In the genomic region with DNA sequence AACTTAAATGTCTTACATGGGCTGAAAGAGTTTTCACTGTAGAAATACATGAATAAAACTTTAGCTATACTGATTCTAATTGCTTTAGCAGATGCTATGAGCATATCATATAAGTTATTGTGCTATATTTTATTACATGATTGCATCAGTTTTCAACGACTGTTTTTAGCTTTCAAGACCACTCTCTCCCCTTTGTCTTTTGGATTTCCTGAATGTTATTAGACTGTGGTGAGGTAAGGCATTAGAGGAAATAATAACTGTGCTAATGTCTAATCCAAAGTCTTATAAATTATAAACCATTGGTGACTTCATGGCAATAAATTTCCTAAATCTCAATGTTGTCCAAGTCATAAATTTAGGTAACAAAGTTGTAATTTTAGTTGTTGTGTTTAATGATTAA, we compare ENCODE assay signal across 27 cellular contexts.
DNase-seq lines count a peak whose midpoint lies in the region; ATAC-seq, FAIRE-seq and TF ChIP-seq lines count a peak whose summit lies in the region.
"Had no signal": no experiment of that assay in that cellular context is flagged by ENCODE, and none has a peak within 500 bp of the region (broad histone marks: within the 10 kb centered on the region; RNA-seq: fewer than 3 reads in every experiment).

No MANE protein-coding gene starts in this region.

- H3K4me1 Mint-ChIP-seq in activated naive CD8-positive, alpha-beta T cell treated with anti-CD3 and anti-CD28 coated beads, Interleukin-2, amount 50 U/mL, for 24 hours = no peaks in the 10 kb centered on the region

- H3K9me3 ChIP-seq in A549 = no peaks in the 10 kb centered on the region
- H3K9me3 ChIP-seq: BLaER1, HAP-1, MG63 had no signal

- H3K4me3 ChIP-seq in A549 = no peak overlapping the region
- H3K4me3 ChIP-seq: BLaER1, GM23338, HAP-1, MG63 had no signal

- CTCF ChIA-PET in A549 (lab: Yijun Ruan, JAX) = no interaction called here

- no peaks in the 10 kb centered on the region for H3K36me3 Mint-ChIP-seq in activated naive CD8-positive, alpha-beta T cell treated with anti-CD3 and anti-CD28 coated beads, Interleukin-2, amount 50 U/mL, for 24 hours (ENCODE audit: low read depth)
- H3K36me3 Mint-ChIP-seq: CD4-positive, CD25-positive, alpha-beta regulatory T cell had no signal

- no peak overlapping the region for H3K27ac ChIP-seq in A549
- H3K27ac ChIP-seq: BLaER1 had no signal

- no peak overlapping the region for H3K4me3 Mint-ChIP-seq in activated naive CD8-positive, alpha-beta T cell treated with anti-CD3 and anti-CD28 coated beads, Interleukin-2, amount 50 U/mL, for 24 hours
- H3K4me3 Mint-ChIP-seq: CD4-positive, CD25-positive, alpha-beta regulatory T cell; GM23338; HFFc6 had no signal

- POLR2A ChIA-PET in A549 (lab: Yijun Ruan, JAX) = no interaction called here

- no peaks in the 10 kb centered on the region for H3K27me3 Mint-ChIP-seq in activated naive CD8-positive, alpha-beta T cell treated with anti-CD3 and anti-CD28 coated beads, Interleukin-2, amount 50 U/mL, for 24 hours
- H3K27me3 Mint-ChIP-seq: CD4-positive, CD25-positive, alpha-beta regulatory T cell had no signal

- WGBS in A549 (ENCODE audit: missing lambda C conversion rate) = 61% methylated on average over 1 of the region's 1 CpG

- DNase-seq in A549 (ENCODE audit: low read depth in 1 of 2, low spot score in 1 of 2) (no peak), H54 (ENCODE audit: insufficient read length, low spot score) (no peak), RCC 7860 (ENCODE audit: low spot score) (no peak), lung microvascular endothelial cell (ENCODE audit: low read depth in 2 of 2) (peak; percentile 10 to 24), DMS79 (lab: John Stamatoyannopoulos, UW) (no peak), cerebellar cortex (ENCODE audit: low spot score) (no peak)
- no peak for DNase-seq in activated naive CD8-positive, alpha-beta T cell treated with anti-CD3 and anti-CD28 coated beads, Interleukin-2, amount 50 U/mL, for 24 hours
- DNase-seq: 8988T; CD4-positive, CD25-positive, alpha-beta regulatory T cell; DMS79 treated with DMSO at 0.1 percent for 48 hours; HFFc6; KBM-7; MG63; NCI-H1105 treated with DMSO at 0.1 percent for 48 hours; NCI-H146; NCI-H1930; NCI-H2107; NCI-H446 treated with DMSO at 0.1 percent for 48 hours; NCI-H526; NCI-H82; NK-92 treated with Interleukin-12 subunit alpha and Interleukin-12 subunit beta, amount 100 ng/mL, for 24 hours; SHP77 treated with DMSO at 0.1 percent for 48 hours had no signal

- H3K9me3 Mint-ChIP-seq in activated naive CD8-positive, alpha-beta T cell treated with anti-CD3 and anti-CD28 coated beads, Interleukin-2, amount 50 U/mL, for 24 hours = no peaks in the 10 kb centered on the region
- H3K9me3 Mint-ChIP-seq: HFFc6 had no signal

- no peak for TF ChIP-seq POLR2A in A549 (IDR thresholded peaks at IDR 0.05; ENCODE audit: low read length)
- no peak for TF ChIP-seq POLR2A in H54 (IDR thresholded peaks at IDR 0.05; ENCODE audit: low read depth, low read length)

- TF ChIP-seq EP300 in A549 (IDR thresholded peaks at IDR 0.05) = no peak

- ATAC-seq in A549 = no peak
- ATAC-seq in activated naive CD8-positive, alpha-beta T cell treated with anti-CD3 and anti-CD28 coated beads, Interleukin-2, amount 50 U/mL, for 24 hours = no peak
- ATAC-seq: GM23338 had no signal

- FAIRE-seq in A549 (lab: Jason Lieb, UNC) (peak; percentile 93), H54 (lab: Jason Lieb, UNC) (peak; percentile 68), RCC 7860 (lab: Jason Lieb, UNC) (peak; percentile 22)
- FAIRE-seq: GM18507, HTR-8/SVneo had no signal

- TF ChIP-seq CTCF in A549 (IDR thresholded peaks at IDR 0.05) = no peak

- no peak for TF ChIP-seq RAD21 in A549 (conservative IDR thresholded peaks at IDR 0.05 in 1 of 2, IDR thresholded peaks at IDR 0.05 in 1 of 2)

- H3K4me1 ChIP-seq in A549 = peaks cover 23% of the 10 kb centered on the region
- H3K4me1 ChIP-seq: BLaER1, HAP-1 had no signal

- H3K27ac Mint-ChIP-seq in activated naive CD8-positive, alpha-beta T cell treated with anti-CD3 and anti-CD28 coated beads, Interleukin-2, amount 50 U/mL, for 24 hours = no peak overlapping the region
- H3K27ac Mint-ChIP-seq: CD4-positive, CD25-positive, alpha-beta regulatory T cell; GM23338; HFFc6 had no signal

- no peak overlapping the region for H3K4me2 ChIP-seq in A549
- H3K4me2 ChIP-seq: BLaER1, GM23338 had no signal

TF ChIP-seq in A549, 52 proteins besides CTCF, POLR2A, EP300 and RAD21:
- TF ChIP-seq BHLHE40 (IDR thresholded peaks at IDR 0.05; ENCODE audit: low read depth, low read length) (no peak), HDAC2 (IDR thresholded peaks at IDR 0.05) (no peak), EHF (CRISPR knock-in tag; IDR thresholded peaks at IDR 0.05) (no peak), FOSB (CRISPR knock-in tag; IDR thresholded peaks at IDR 0.05) (no peak), GATA3 (IDR thresholded peaks at IDR 0.05; ENCODE audit: borderline replicate concordance) (no peak), PHF8 (IDR thresholded peaks at IDR 0.05; ENCODE audit: borderline replicate concordance, low read depth) (no peak), ZFP36 (IDR thresholded peaks at IDR 0.05; ENCODE audit: borderline replicate concordance, partially characterized antibody) (no peak), NFE2L2 (conservative IDR thresholded peaks at IDR 0.05; ENCODE audit: low read length) (no peak), RFX5 (IDR thresholded peaks at IDR 0.05) (no peak), CEBPB (IDR thresholded peaks at IDR 0.05) (no peak), HEYL (CRISPR knock-in tag; IDR thresholded peaks at IDR 0.05) (no peak), EHMT2 (IDR thresholded peaks at IDR 0.05; ENCODE audit: low read depth) (no peak), HOXA7 (CRISPR knock-in tag; IDR thresholded peaks at IDR 0.05) (no peak)
- TF ChIP-seq, protein P1, sequence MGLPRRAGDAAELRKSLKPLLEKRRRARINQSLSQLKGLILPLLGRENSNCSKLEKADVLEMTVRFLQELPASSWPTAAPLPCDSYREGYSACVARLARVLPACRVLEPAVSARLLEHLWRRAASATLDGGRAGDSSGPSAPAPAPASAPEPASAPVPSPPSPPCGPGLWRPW (IDR thresholded peaks at IDR 0.05) = no peak
- TF ChIP-seq, protein P2, sequence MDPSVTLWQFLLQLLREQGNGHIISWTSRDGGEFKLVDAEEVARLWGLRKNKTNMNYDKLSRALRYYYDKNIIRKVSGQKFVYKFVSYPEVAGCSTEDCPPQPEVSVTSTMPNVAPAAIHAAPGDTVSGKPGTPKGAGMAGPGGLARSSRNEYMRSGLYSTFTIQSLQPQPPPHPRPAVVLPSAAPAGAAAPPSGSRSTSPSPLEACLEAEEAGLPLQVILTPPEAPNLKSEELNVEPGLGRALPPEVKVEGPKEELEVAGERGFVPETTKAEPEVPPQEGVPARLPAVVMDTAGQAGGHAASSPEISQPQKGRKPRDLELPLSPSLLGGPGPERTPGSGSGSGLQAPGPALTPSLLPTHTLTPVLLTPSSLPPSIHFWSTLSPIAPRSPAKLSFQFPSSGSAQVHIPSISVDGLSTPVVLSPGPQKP (IDR thresholded peaks at IDR 0.05; ENCODE audit: low read depth, low read length) = no peak
- TF ChIP-seq, protein P3, sequence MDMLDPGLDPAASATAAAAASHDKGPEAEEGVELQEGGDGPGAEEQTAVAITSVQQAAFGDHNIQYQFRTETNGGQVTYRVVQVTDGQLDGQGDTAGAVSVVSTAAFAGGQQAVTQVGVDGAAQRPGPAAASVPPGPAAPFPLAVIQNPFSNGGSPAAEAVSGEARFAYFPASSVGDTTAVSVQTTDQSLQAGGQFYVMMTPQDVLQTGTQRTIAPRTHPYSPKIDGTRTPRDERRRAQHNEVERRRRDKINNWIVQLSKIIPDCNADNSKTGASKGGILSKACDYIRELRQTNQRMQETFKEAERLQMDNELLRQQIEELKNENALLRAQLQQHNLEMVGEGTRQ (IDR thresholded peaks at IDR 0.05) = no peak
- TF ChIP-seq, protein P4, sequence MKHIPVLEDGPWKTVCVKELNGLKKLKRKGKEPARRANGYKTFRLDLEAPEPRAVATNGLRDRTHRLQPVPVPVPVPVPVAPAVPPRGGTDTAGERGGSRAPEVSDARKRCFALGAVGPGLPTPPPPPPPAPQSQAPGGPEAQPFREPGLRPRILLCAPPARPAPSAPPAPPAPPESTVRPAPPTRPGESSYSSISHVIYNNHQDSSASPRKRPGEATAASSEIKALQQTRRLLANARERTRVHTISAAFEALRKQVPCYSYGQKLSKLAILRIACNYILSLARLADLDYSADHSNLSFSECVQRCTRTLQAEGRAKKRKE (CRISPR knock-in tag; IDR thresholded peaks at IDR 0.05; ENCODE audit: low read depth) = no peak

Comparison
In these comparisons a context has a peak if more than half of its experiments do, and no peak if none do; other contexts are left out.
1. DNase-seq: peak in lung microvascular endothelial cell (2 of 2); none in A549 (0 of 2), H54 (single experiment), RCC 7860 (single experiment), activated naive CD8-positive, alpha-beta T cell treated with anti-CD3 and anti-CD28 coated beads, Interleukin-2, amount 50 U/mL, for 24 hours (single experiment), DMS79 (single experiment) and cerebellar cortex (single experiment).